In genomic region chr11:64803163-64803845, GRCh38 we compare ENCODE assay signal across 8 cellular contexts. TPM values are rescaled to one million over a fixed set of nuclear protein-coding genes. Genes with fewer than 3 reads are reported as not detected.
DNase-seq lines count a peak whose midpoint lies in the region; ATAC-seq and TF ChIP-seq lines count a peak whose summit lies in the region.

Gene MAP4K2 (minus strand): TSS chr11:64803214. CDS start chr11:64803149, 65 bp downstream.

- intact Hi-C loops in activated CD4-positive, alpha-beta T cell treated with anti-CD3 and anti-CD28 coated beads, Interleukin-2, amount 10 ng/mL, durations not matched to agents 24 days and 14 days (cut with micrococcal nuclease): no loop called here

- no peaks in the 10 kb centered on the region for H3K27me3 Mint-ChIP-seq in activated CD4-positive, alpha-beta T cell treated with anti-CD3 and anti-CD28 coated beads, Interleukin-2, amount 10 ng/mL, durations not matched to agents 24 days and 14 days

- TF ChIP-seq CTCF in coronary artery (IDR thresholded peaks at IDR 0.05): no peak

- ATAC-seq in HG03175 (IDR thresholded peaks at IDR 0.05; ENCODE audit: unreplicated experiment): peak; percentile 59

- H3K4me1 Mint-ChIP-seq in activated CD4-positive, alpha-beta T cell treated with anti-CD3 and anti-CD28 coated beads, Interleukin-2, amount 10 ng/mL, durations not matched to agents 24 days and 14 days: peaks cover 19% of the 10 kb centered on the region

- H3K4me3 Mint-ChIP-seq in activated CD4-positive, alpha-beta T cell treated with anti-CD3 and anti-CD28 coated beads, Interleukin-2, amount 10 ng/mL, durations not matched to agents 24 days and 14 days: peak within 1 kb of the TSS; percentile 90

- H3K27ac Mint-ChIP-seq in activated CD4-positive, alpha-beta T cell treated with anti-CD3 and anti-CD28 coated beads, Interleukin-2, amount 10 ng/mL, durations not matched to agents 24 days and 14 days: peak within 1 kb of the TSS; percentile 87

- no peaks in the 10 kb centered on the region for H3K9me3 Mint-ChIP-seq in activated CD4-positive, alpha-beta T cell treated with anti-CD3 and anti-CD28 coated beads, Interleukin-2, amount 10 ng/mL, durations not matched to agents 24 days and 14 days

- peaks cover 28% of the 10 kb centered on the region for H3K36me3 Mint-ChIP-seq in activated CD4-positive, alpha-beta T cell treated with anti-CD3 and anti-CD28 coated beads, Interleukin-2, amount 10 ng/mL, durations not matched to agents 24 days and 14 days (ENCODE audit: low read depth)

- peak; percentile 64 for DNase-seq in NK-92 treated with Interleukin-12 subunit alpha and Interleukin-12 subunit beta, amount 100 ng/mL, for 24 hours (lab: John Stamatoyannopoulos, UW)
- DNase-seq in NK-92 (lab: John Stamatoyannopoulos, UW; ENCODE audit: unreplicated experiment) (no peak), NCI-H446 treated with DMSO at 0.1 percent for 48 hours (lab: John Stamatoyannopoulos, UW) (peak; percentile 51), coronary artery (ENCODE audit: low spot score) (peak; percentile 93), left kidney (ENCODE audit: low read depth, low spot score) (peak; percentile 94)
- DNase-seq in activated CD4-positive, alpha-beta T cell treated with anti-CD3 and anti-CD28 coated beads, Interleukin-2, amount 10 ng/mL, durations not matched to agents 24 days and 14 days: peak; percentile 98
- peak; percentile 79 to 91 for DNase-seq in stimulated activated CD4-positive, alpha-beta T cell treated with anti-CD3 and anti-CD28 coated beads, Interleukin-1b, Interleukin-23, amount 100 ng/mL, for 4 hours (ENCODE audit: low read depth in 2 of 2)

- H3K27ac ChIP-seq in coronary artery: peak within 1 kb of the TSS; percentile 92 to 95

- peak within 1 kb of the TSS; percentile 89 for H3K4me3 ChIP-seq in coronary artery

RNA-seq across cellular contexts. Expression of gene MAP4K2, which starts in this region (rescaled TPM):
- total RNA-seq in activated CD4-positive, alpha-beta T cell treated with anti-CD3 and anti-CD28 coated beads, Interleukin-2, amount 10 ng/mL, durations not matched to agents 24 days and 14 days: 63.5 and 67.3 TPM in 2 replicates
